17 cellular contexts compared by ENCODE assay signal in genomic region chr14:101110729-101111619, GRCh38.
DNase-seq lines count a peak whose midpoint lies in the region; ATAC-seq and TF ChIP-seq lines count a peak whose summit lies in the region.
"Had no signal": no experiment of that assay in that cellular context is flagged by ENCODE, and none has a peak within 500 bp of the region (broad histone marks: within the 10 kb centered on the region; RNA-seq: fewer than 3 reads in every experiment).

No MANE protein-coding gene starts in this region.

- POLR2A ChIA-PET in WTC11 (lab: Charles Lee), result no interaction called here

- DNase-seq in activated effector memory CD4-positive, alpha-beta T cell treated with anti-CD3 and anti-CD28 coated beads, Interleukin-2, amount 50 U/mL, for 16 hours, result peak; percentile 47
- no peak for DNase-seq in activated effector memory CD4-positive, alpha-beta T cell treated with Interleukin-2 at 50 U/mL for 16 hours
- DNase-seq in WTC11 (ENCODE audit: low spot score) (no peak), mesendoderm (no peak), type B pancreatic cell (ENCODE audit: extremely low spot score, unreplicated experiment) (peak; percentile 66)
- DNase-seq: activated CD4-positive, CD25-positive, alpha-beta regulatory T cell; activated naive CD4-positive, alpha-beta T cell treated with Interleukin-2 at 50 U/mL for 16 hours; CD4-positive, CD25-positive, alpha-beta regulatory T cell; foreskin fibroblast; GM23248; NCI-H2171; NCI-H82 had no signal

- no peaks in the 10 kb centered on the region for H3K36me3 Mint-ChIP-seq in WTC11
- H3K36me3 Mint-ChIP-seq in type B pancreatic cell, result no peaks in the 10 kb centered on the region
- H3K36me3 Mint-ChIP-seq: CD4-positive, CD25-positive, alpha-beta regulatory T cell had no signal

- H3K27me3 Mint-ChIP-seq in WTC11 (ENCODE audit: low read depth) (no peaks in the 10 kb centered on the region; the same call in 1 of the 2 replicates), type B pancreatic cell (no peaks in the 10 kb centered on the region)

- CTCF ChIA-PET in WTC11 (lab: Charles Lee), result no interaction called here

- H2BK15ac ChIP-seq in mesendoderm (replicated peaks; ENCODE audit: low read depth), result no peak overlapping the region

- H4K8ac ChIP-seq in mesendoderm (ENCODE audit: low read depth, low read length), result no peak overlapping the region

- no peaks in the 10 kb centered on the region for H3K79me1 ChIP-seq in mesendoderm (ENCODE audit: low read length)

- no peak overlapping the region for H2BK5ac ChIP-seq in mesendoderm (ENCODE audit: low read length)

- no peaks in the 10 kb centered on the region for H3K79me2 ChIP-seq in mesendoderm (ENCODE audit: control insufficient read depth, insufficient read depth, low read length)

- no peak overlapping the region for H3K4me3 ChIP-seq in mesendoderm (ENCODE audit: low read length)
- H3K4me3 ChIP-seq: GM23248, SJSA1 had no signal

- no peak overlapping the region for H3K4me2 ChIP-seq in mesendoderm (ENCODE audit: low read length)

- no peak overlapping the region for H3K9ac ChIP-seq in mesendoderm (ENCODE audit: low read length)
- H3K9ac ChIP-seq: GM23248 had no signal

- no peaks in the 10 kb centered on the region for H3K27me3 ChIP-seq in mesendoderm (ENCODE audit: insufficient read depth, low read length, poor library complexity)
- H3K27me3 ChIP-seq: SJSA1 had no signal

- H3K18ac ChIP-seq in mesendoderm (ENCODE audit: low read length), result no peak overlapping the region

- H3K4me1 ChIP-seq in mesendoderm (ENCODE audit: control insufficient read depth, low read depth, low read length), result peaks cover under 1% of the 10 kb centered on the region
- H3K4me1 ChIP-seq: SJSA1 had no signal

- H2AK5ac ChIP-seq in mesendoderm (ENCODE audit: low read length), result peak overlapping the region; percentile 29

- peaks cover 5% of the 10 kb centered on the region for H3K4me1 Mint-ChIP-seq in WTC11
- peaks cover 10% of the 10 kb centered on the region for H3K4me1 Mint-ChIP-seq in type B pancreatic cell (ENCODE audit: unreplicated experiment)
- H3K4me1 Mint-ChIP-seq: CD4-positive, CD25-positive, alpha-beta regulatory T cell had no signal

- no peak overlapping the region for H2BK120ac ChIP-seq in mesendoderm (ENCODE audit: low read depth, low read length)

- WGBS in mesendoderm (ENCODE audit: extremely low coverage, insufficient coverage, low lambda C conversion rate), result no CpG with 5 or more reads among the region's 22 CpGs

- peak overlapping the region; percentile 39 for H3K56ac ChIP-seq in mesendoderm (ENCODE audit: low read length)

- H3K4me3 Mint-ChIP-seq in WTC11 (no peak overlapping the region), type B pancreatic cell (no peak overlapping the region)
- H3K4me3 Mint-ChIP-seq: CD4-positive, CD25-positive, alpha-beta regulatory T cell; T-helper 2 cell treated with Interferon-gamma antibody and Interleukin-4, amounts not matched to agents 5 μg/mL and 100 μg/mL, for 36 hours had no signal

- no peak overlapping the region for H3K23ac ChIP-seq in mesendoderm (ENCODE audit: low read length)

- no peak overlapping the region for H3K27ac Mint-ChIP-seq in WTC11
- H3K27ac Mint-ChIP-seq in type B pancreatic cell, result peak overlapping the region; percentile 41
- H3K27ac Mint-ChIP-seq: CD4-positive, CD25-positive, alpha-beta regulatory T cell; T-helper 2 cell treated with Interferon-gamma antibody and Interleukin-4, amounts not matched to agents 5 μg/mL and 100 μg/mL, for 36 hours had no signal

- no peak overlapping the region for H3K27ac ChIP-seq in mesendoderm (ENCODE audit: low read depth, low read length)
- H3K27ac ChIP-seq: GM23248, SJSA1 had no signal

- ATAC-seq in WTC11 (peak; percentile 68), HG03565 (IDR thresholded peaks at IDR 0.05; ENCODE audit: unreplicated experiment) (no peak), GM18858 (IDR thresholded peaks at IDR 0.05; ENCODE audit: unreplicated experiment) (no peak), GM18868 (IDR thresholded peaks at IDR 0.05; ENCODE audit: unreplicated experiment) (no peak)

- H3K9me3 Mint-ChIP-seq in WTC11 (no peaks in the 10 kb centered on the region; the same call in 1 of the 2 replicates), type B pancreatic cell (peaks cover 6% of the 10 kb centered on the region)
- H3K9me3 Mint-ChIP-seq: T-helper 2 cell treated with Interferon-gamma antibody and Interleukin-4, amounts not matched to agents 5 μg/mL and 100 μg/mL, for 36 hours had no signal

- H3K4ac ChIP-seq in mesendoderm (ENCODE audit: low read depth, low read length), result no peak overlapping the region

- no peak for TF ChIP-seq CTCF in WTC11 (IDR thresholded peaks at IDR 0.05)
- no peak for TF ChIP-seq CTCF in type B pancreatic cell (conservative IDR thresholded peaks at IDR 0.05)

- H3K36me3 ChIP-seq in mesendoderm (ENCODE audit: control insufficient read depth, insufficient read depth, low read length), result no peaks in the 10 kb centered on the region
- H3K36me3 ChIP-seq: SJSA1 had no signal

- H4K5ac ChIP-seq in mesendoderm (ENCODE audit: low read length), result no peak overlapping the region

TF ChIP-seq in WTC11, 78 proteins besides CTCF, POLR2A, EP300 and RAD21 (continues in another document):
- no peak for TF ChIP-seq FOXP4 (CRISPR knock-in tag; IDR thresholded peaks at IDR 0.05)
- TF ChIP-seq IRF2 (CRISPR knock-in tag; IDR thresholded peaks at IDR 0.05; ENCODE audit: borderline replicate concordance, low read depth), result no peak
- TF ChIP-seq STAT6 (CRISPR knock-in tag; conservative IDR thresholded peaks at IDR 0.05; ENCODE audit: low read depth), result no peak
- no peak for TF ChIP-seq ZNF425 (CRISPR knock-in tag; conservative IDR thresholded peaks at IDR 0.05)
- no peak for TF ChIP-seq SMAD3 (CRISPR knock-in tag; IDR thresholded peaks at IDR 0.05; ENCODE audit: borderline replicate concordance)
- no peak for TF ChIP-seq E2F4 (CRISPR knock-in tag; IDR thresholded peaks at IDR 0.05; ENCODE audit: borderline replicate concordance, low read depth)
- TF ChIP-seq CREM (CRISPR knock-in tag; IDR thresholded peaks at IDR 0.05), result no peak
- TF ChIP-seq ZNF138 (CRISPR knock-in tag; conservative IDR thresholded peaks at IDR 0.05), result no peak

Comparison
In these comparisons a context has a peak if more than half of its experiments do, and no peak if none do; other contexts are left out.
1. DNase-seq: peak in activated effector memory CD4-positive, alpha-beta T cell treated with anti-CD3 and anti-CD28 coated beads, Interleukin-2, amount 50 U/mL, for 16 hours (single experiment) and type B pancreatic cell (single experiment); none in activated effector memory CD4-positive, alpha-beta T cell treated with Interleukin-2 at 50 U/mL for 16 hours (single experiment), WTC11 (single experiment) and mesendoderm (single experiment).